ENCODE assay signal across 8 cellular contexts in genomic region chr11:116835042-116835772, GRCh38. TPM values are rescaled to one million over a fixed set of nuclear protein-coding genes. Genes with fewer than 3 reads are reported as not detected.
DNase-seq lines count a peak whose midpoint lies in the region; ATAC-seq and TF ChIP-seq lines count a peak whose summit lies in the region.

No MANE protein-coding gene starts in this region.

- no peaks in the 10 kb centered on the region for H3K9me3 ChIP-seq in testis

- peak; percentile 32 for ATAC-seq in GM18511 (IDR thresholded peaks at IDR 0.05; ENCODE audit: unreplicated experiment)
- peak; percentile 9 for ATAC-seq in HG03135 (IDR thresholded peaks at IDR 0.05; ENCODE audit: unreplicated experiment)
- peak in 1 of 2 donors; percentile 10 for ATAC-seq in activated T-cell treated with anti-CD3 and anti-CD28 coated beads, Interleukin-2, amount 50 U/mL, for 72 hours (replicated peaks in 1 of 2)

- no peaks in the 10 kb centered on the region for H3K27me3 Mint-ChIP-seq in activated T-cell treated with anti-CD3 and anti-CD28 coated beads, Interleukin-2, amount 50 U/mL, for 72 hours (ENCODE audit: low read depth)
- peaks cover 0 to 5% (median 5%) of the 10 kb centered on the region in 3 donors for H3K27me3 Mint-ChIP-seq in immature natural killer cell (ENCODE audit: low read depth in 3 of 3)

- no peaks in the 10 kb centered on the region for H3K9me3 Mint-ChIP-seq in activated T-cell treated with anti-CD3 and anti-CD28 coated beads, Interleukin-2, amount 50 U/mL, for 72 hours
- no peaks in the 10 kb centered on the region for H3K9me3 Mint-ChIP-seq in immature natural killer cell

- no peak overlapping the region for H3K27ac Mint-ChIP-seq in activated T-cell treated with anti-CD3 and anti-CD28 coated beads, Interleukin-2, amount 50 U/mL, for 72 hours
- peak overlapping the region in 2 of 6 donors; percentile 71 to 78 for H3K27ac Mint-ChIP-seq in immature natural killer cell

- H3K36me3 ChIP-seq in testis (ENCODE audit: low read depth, missing control alignments), result no peaks in the 10 kb centered on the region

- H3K27me3 ChIP-seq in testis, result no peaks in the 10 kb centered on the region

- peak overlapping the region; percentile 33 to 57 for H3K4me3 ChIP-seq in testis

- H3K27ac ChIP-seq in testis, result peak overlapping the region; percentile 53 to 69

- 23 to 30% methylated on average over 8 to 28 of the region's 28 CpGs for WGBS in testis, 2 donors

- intact Hi-C loops in testis (cut with DNase I; ENCODE audit: low total_unique reads), result no loop called here

- DNase-seq in activated T-cell treated with anti-CD3 and anti-CD28 coated beads, Interleukin-2, amount 50 U/mL, for 72 hours, result no peak
- DNase-seq in immature natural killer cell, result peak in 1 of 3 donors; percentile 14
- DNase-seq in testis, result no peak
- no peak for DNase-seq in RKO (ENCODE audit: low spot score)
- no peak for DNase-seq in NCI-H128 (lab: John Stamatoyannopoulos, UW; ENCODE audit: unreplicated experiment)
- no peak for DNase-seq in DMS 273 (lab: John Stamatoyannopoulos, UW; ENCODE audit: unreplicated experiment)

- peaks cover 37% of the 10 kb centered on the region for H3K4me1 ChIP-seq in testis

- no peak for TF ChIP-seq CTCF in testis (IDR thresholded peaks at IDR 0.05)

- TF ChIP-seq POLR2A in testis (IDR thresholded peaks at IDR 0.05), result no peak

- H3K4me3 Mint-ChIP-seq in activated T-cell treated with anti-CD3 and anti-CD28 coated beads, Interleukin-2, amount 50 U/mL, for 72 hours, result peak overlapping the region; percentile 75 to 83
- H3K4me3 Mint-ChIP-seq in immature natural killer cell, result peak overlapping the region; percentile 79 to 84 (median 80)

- H3K4me1 Mint-ChIP-seq in activated T-cell treated with anti-CD3 and anti-CD28 coated beads, Interleukin-2, amount 50 U/mL, for 72 hours (ENCODE audit: low read depth), result peaks cover 22% of the 10 kb centered on the region
- H3K4me1 Mint-ChIP-seq in immature natural killer cell, result peaks cover 14 to 18% of the 10 kb centered on the region in 2 donors

- H3K36me3 Mint-ChIP-seq in activated T-cell treated with anti-CD3 and anti-CD28 coated beads, Interleukin-2, amount 50 U/mL, for 72 hours (ENCODE audit: insufficient read depth in 2 of 2), result no peaks in the 10 kb centered on the region
- H3K36me3 Mint-ChIP-seq in immature natural killer cell, result no peaks in the 10 kb centered on the region

RNA-seq across cellular contexts. Expression of gene APOA1, which starts 2.2 kb away (rescaled TPM):
- total RNA-seq in activated T-cell treated with anti-CD3 and anti-CD28 coated beads, Interleukin-2, amount 50 U/mL, for 72 hours, result not detected
- polyA plus RNA-seq in immature natural killer cell (under 1 TPM in 2 of 3 donors, not detected in 1; 0.42 to 0.53 TPM), testis (ENCODE audit: insufficient read depth, low read depth, low replicate concordance) (617 TPM)
- total RNA-seq in testis, result 1,000 to 10,000 TPM; 2,156 to 2,741 TPM

RNA-seq across cellular contexts. Expression of gene APOC3, which starts 5.5 kb away (rescaled TPM):
- not detected for total RNA-seq in activated T-cell treated with anti-CD3 and anti-CD28 coated beads, Interleukin-2, amount 50 U/mL, for 72 hours
- polyA plus RNA-seq in immature natural killer cell (not detected), testis (ENCODE audit: insufficient read depth, low read depth, low replicate concordance) (4.0 TPM)
- under 1 TPM in 1 of 2 donors, not detected in 1; 0.81 TPM for total RNA-seq in testis

RNA-seq across cellular contexts. Expression of gene APOA4, which starts 12.1 kb away (rescaled TPM):
- not detected for total RNA-seq in activated T-cell treated with anti-CD3 and anti-CD28 coated beads, Interleukin-2, amount 50 U/mL, for 72 hours
- not detected for polyA plus RNA-seq in immature natural killer cell
- not detected for total RNA-seq in testis
- polyA plus RNA-seq in testis (ENCODE audit: insufficient read depth, low read depth, low replicate concordance), result not detected

RNA-seq across cellular contexts. Expression of gene APOA5, which starts 43.5 kb away (rescaled TPM):
- not detected for total RNA-seq in activated T-cell treated with anti-CD3 and anti-CD28 coated beads, Interleukin-2, amount 50 U/mL, for 72 hours
- polyA plus RNA-seq in immature natural killer cell, result not detected
- total RNA-seq in testis, result under 1 TPM in 1 of 2 donors, not detected in 1; 0.24 TPM
- not detected for polyA plus RNA-seq in testis (ENCODE audit: insufficient read depth, low read depth, low replicate concordance)

RNA-seq across cellular contexts. Expression of gene ZPR1, which starts 47.4 kb away (rescaled TPM):
- 100 to 1,000 TPM in 1 of 2 donors, 10 to 100 TPM in 1; 77.6 to 106 TPM for total RNA-seq in activated T-cell treated with anti-CD3 and anti-CD28 coated beads, Interleukin-2, amount 50 U/mL, for 72 hours
- polyA plus RNA-seq in immature natural killer cell, result 10 to 100 TPM; 27.8 to 34.3 (median 31.5) TPM
- 10 to 100 TPM; 44.4 to 68.0 TPM for total RNA-seq in testis
- 138 TPM for polyA plus RNA-seq in testis (ENCODE audit: insufficient read depth, low read depth, low replicate concordance)

Comparison
In these comparisons a context has a peak if more than half of its experiments do, and no peak if none do; other contexts are left out.
1. RNA of gene APOA1, which starts 2.2 kb away (total RNA-seq): 2,156 to 2,741 TPM in testis; not detected in activated T-cell treated with anti-CD3 and anti-CD28 coated beads, Interleukin-2, amount 50 U/mL, for 72 hours; every median in the first group is over 1,000 times any median in the second.